8 cellular contexts compared by ENCODE assay signal in genomic region chr7:148575640-148576411, GRCh38. TPM values are rescaled to one million over a fixed set of nuclear protein-coding genes. Genes with fewer than 3 reads are reported as not detected.
DNase-seq lines count a peak whose midpoint lies in the region; ATAC-seq and TF ChIP-seq lines count a peak whose summit lies in the region.

No MANE protein-coding gene starts in this region.

- H3K79me2 ChIP-seq in GM23338 (replicated peaks; ENCODE audit: insufficient read depth), result no peaks in the 10 kb centered on the region

- peak; percentile 94 for ATAC-seq in GM23338
- peak; percentile 78 for ATAC-seq in Right ventricle myocardium superior (ENCODE audit: poor library complexity)
- ATAC-seq in HG03139 (IDR thresholded peaks at IDR 0.05; ENCODE audit: unreplicated experiment), result no peak

- CTCF ChIA-PET in activated naive CD4-positive, alpha-beta T cell treated with anti-CD3 and anti-CD28 coated beads for 36 hours (lab: Charles Lee), result interaction anchor here (0.6 to 4.0 kb wide), 39 partner anchors 9 to 448 kb away, joined by 3 to 29 read pairs (median 4); no protein-coding TSS in a partner anchor

- DNase-seq in EH (ENCODE audit: low read depth), result peak; percentile 67
- peak; percentile 83 for DNase-seq in GM23338 (ENCODE audit: low spot score)
- peak; percentile 61 for DNase-seq in M059J (ENCODE audit: low read depth)
- DNase-seq in SHP77 treated with DMSO at 0.1 percent for 48 hours (lab: John Stamatoyannopoulos, UW), result peak; percentile 26
- peak; percentile 84 for DNase-seq in activated naive CD4-positive, alpha-beta T cell treated with anti-CD3 and anti-CD28 coated beads for 36 hours
- DNase-seq in Right ventricle myocardium superior, result peak; percentile 80
- peak; percentile 15 for DNase-seq in renal cortical epithelial cell (ENCODE audit: low read depth)

- H3K36me3 ChIP-seq in GM23338 (ENCODE audit: insufficient read depth), result no peaks in the 10 kb centered on the region

- no peaks in the 10 kb centered on the region for H3K4me1 Mint-ChIP-seq in GM23338
- peaks cover 11% of the 10 kb centered on the region for H3K4me1 Mint-ChIP-seq in activated naive CD4-positive, alpha-beta T cell treated with anti-CD3 and anti-CD28 coated beads for 36 hours (ENCODE audit: low read depth)

- TF ChIP-seq CTCF in GM23338 (conservative IDR thresholded peaks at IDR 0.05; ENCODE audit: low read depth in 2 of 2), result peak; percentile 88 to 96

- H3K9me2 ChIP-seq in GM23338 (ENCODE audit: insufficient read depth), result no peaks in the 10 kb centered on the region

- H3K9me3 Mint-ChIP-seq in GM23338, result no peaks in the 10 kb centered on the region; the same call in 2 of the 3 replicates
- no peaks in the 10 kb centered on the region for H3K9me3 Mint-ChIP-seq in activated naive CD4-positive, alpha-beta T cell treated with anti-CD3 and anti-CD28 coated beads for 36 hours

- H3K4me3 ChIP-seq in GM23338, result no peak overlapping the region

- H3K27me3 ChIP-seq in GM23338 (ENCODE audit: insufficient read depth), result no peaks in the 10 kb centered on the region

- H3F3A ChIP-seq in GM23338 (replicated peaks; ENCODE audit: low read depth), result no peaks in the 10 kb centered on the region

- H3K36me3 Mint-ChIP-seq in GM23338 (ENCODE audit: low read depth), result no peaks in the 10 kb centered on the region
- H3K36me3 Mint-ChIP-seq in activated naive CD4-positive, alpha-beta T cell treated with anti-CD3 and anti-CD28 coated beads for 36 hours (ENCODE audit: low read depth), result no peaks in the 10 kb centered on the region

- H3K27ac ChIP-seq in GM23338 (ENCODE audit: low read depth), result no peak overlapping the region

- peaks cover 2% of the 10 kb centered on the region for H3K27me3 Mint-ChIP-seq in GM23338 (ENCODE audit: insufficient read depth, low read depth, poor library complexity)
- H3K27me3 Mint-ChIP-seq in activated naive CD4-positive, alpha-beta T cell treated with anti-CD3 and anti-CD28 coated beads for 36 hours (ENCODE audit: low read depth), result no peaks in the 10 kb centered on the region

- no peaks in the 10 kb centered on the region for H3K4me1 ChIP-seq in GM23338 (ENCODE audit: insufficient read depth)

- peak overlapping the region; percentile 77; the same call in 1 of the 2 replicates for H3K27ac Mint-ChIP-seq in GM23338
- H3K27ac Mint-ChIP-seq in activated naive CD4-positive, alpha-beta T cell treated with anti-CD3 and anti-CD28 coated beads for 36 hours, result no peak overlapping the region

- H2AFZ ChIP-seq in GM23338, result peak overlapping the region; percentile 83

- intact Hi-C loops in activated naive CD4-positive, alpha-beta T cell treated with anti-CD3 and anti-CD28 coated beads for 36 hours (cut with micrococcal nuclease), result loop anchor here (1.0 to 2.0 kb wide), 5 partner anchors 41 to 386 kb away; no protein-coding TSS in a partner anchor
- intact Hi-C loops in Right ventricle myocardium superior (cut with DNase I), result loop anchor here (10.0 kb wide), 1 partner anchor 389 kb away; no protein-coding TSS in a partner anchor

- no peak overlapping the region for H3K4me2 ChIP-seq in GM23338

- no peak overlapping the region for H3K4me3 Mint-ChIP-seq in GM23338
- no peak overlapping the region for H3K4me3 Mint-ChIP-seq in activated naive CD4-positive, alpha-beta T cell treated with anti-CD3 and anti-CD28 coated beads for 36 hours

- no peaks in the 10 kb centered on the region for H4K20me1 ChIP-seq in GM23338 (replicated peaks; ENCODE audit: insufficient read depth)

TF ChIP-seq in GM23338, 12 proteins besides CTCF, POLR2A, EP300 and RAD21:
- TF ChIP-seq EZH2phosphoT487 (IDR thresholded peaks at IDR 0.05; ENCODE audit: unreplicated experiment) (no peak), ZNF462 (CRISPR knock-in tag; IDR thresholded peaks at IDR 0.05) (no peak), NANOG (IDR thresholded peaks at IDR 0.05; ENCODE audit: borderline replicate concordance) (no peak), EZH2 (IDR thresholded peaks at IDR 0.05; ENCODE audit: low read depth, unreplicated experiment) (no peak)
- TF ChIP-seq, protein P1, sequence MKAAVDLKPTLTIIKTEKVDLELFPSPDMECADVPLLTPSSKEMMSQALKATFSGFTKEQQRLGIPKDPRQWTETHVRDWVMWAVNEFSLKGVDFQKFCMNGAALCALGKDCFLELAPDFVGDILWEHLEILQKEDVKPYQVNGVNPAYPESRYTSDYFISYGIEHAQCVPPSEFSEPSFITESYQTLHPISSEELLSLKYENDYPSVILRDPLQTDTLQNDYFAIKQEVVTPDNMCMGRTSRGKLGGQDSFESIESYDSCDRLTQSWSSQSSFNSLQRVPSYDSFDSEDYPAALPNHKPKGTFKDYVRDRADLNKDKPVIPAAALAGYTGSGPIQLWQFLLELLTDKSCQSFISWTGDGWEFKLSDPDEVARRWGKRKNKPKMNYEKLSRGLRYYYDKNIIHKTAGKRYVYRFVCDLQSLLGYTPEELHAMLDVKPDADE (IDR thresholded peaks at IDR 0.05), result no peak

RNA-seq across cellular contexts. Expression of gene C7orf33, which starts 14.7 kb away (rescaled TPM):
- not detected in 2 replicates for total RNA-seq in GM23338 (2014; rRNA removed; shearing (Covaris generic))
- not detected in 2 replicates for polyA plus RNA-seq in GM23338 (2016; fragmentation: Nextera tagmentation; extraction: Ambion mirVana)
- not detected in 2 replicates for total RNA-seq in M059J (2014; rRNA removed; shearing (Covaris generic))
- total RNA-seq in activated naive CD4-positive, alpha-beta T cell treated with anti-CD3 and anti-CD28 coated beads for 36 hours, result not detected
- total RNA-seq in Right ventricle myocardium superior, result not detected
- not detected in 2 replicates for total RNA-seq in renal cortical epithelial cell

Comparison
In these comparisons a context has a peak if more than half of its experiments do, and no peak if none do; other contexts are left out.
1. DNase-seq: peak in every context shown above with its lines; median percentile 84 in activated naive CD4-positive, alpha-beta T cell treated with anti-CD3 and anti-CD28 coated beads for 36 hours; 83 in GM23338; 80 in Right ventricle myocardium superior; 67 in EH; 61 in M059J; 26 in SHP77 treated with DMSO at 0.1 percent for 48 hours; 15 in renal cortical epithelial cell.